ENCODE assay signal across 12 cellular contexts in genomic region chr3:124761935-124762334, GRCh38. TPM values are rescaled to one million over a fixed set of nuclear protein-coding genes. Genes with fewer than 3 reads are reported as not detected.
A peak's percentile ranks its signal among the peaks of the same experiment; 100 is the strongest.
DNase-seq lines count a peak whose midpoint lies in the region; ATAC-seq and TF ChIP-seq lines count a peak whose summit lies in the region.
"Had no signal": no experiment of that assay in that cellular context is flagged by ENCODE, and none has a peak within 500 bp of the region (broad histone marks: within the 10 kb centered on the region; RNA-seq: fewer than 3 reads in every experiment).

No MANE protein-coding gene starts in this region.

- no TSS peak for BruUV-seq in A673 (replicated peaks; lab: Mats Ljungman, UMichigan)

- POLR2A ChIA-PET in A673 (lab: Charles Lee; ENCODE audit: low non-redundant PET): no interaction called here

- no peak for TF ChIP-seq CTCF in A673 (conservative IDR thresholded peaks at IDR 0.05; ENCODE audit: low read depth, low read length)
- no peak for TF ChIP-seq CTCF in HFFc6 (IDR thresholded peaks at IDR 0.05)
- TF ChIP-seq CTCF in coronary artery (IDR thresholded peaks at IDR 0.05): no peak
- no peak for TF ChIP-seq CTCF in psoas muscle (IDR thresholded peaks at IDR 0.05)

- H3K9me3 ChIP-seq in A673 (ENCODE audit: low read depth, low read length, poor library complexity, severe bottlenecking): no peaks in the 10 kb centered on the region
- no peaks in the 10 kb centered on the region for H3K9me3 ChIP-seq in psoas muscle
- H3K9me3 ChIP-seq in T-helper 17 cell (ENCODE audit: control insufficient read depth, low read length, poor library complexity, severe bottlenecking): no peaks in the 10 kb centered on the region
- H3K9me3 ChIP-seq: ovary had no signal

- peaks cover 20% of the 10 kb centered on the region; the same call in 1 of the 2 replicates for H3K36me3 Mint-ChIP-seq in HFFc6 (ENCODE audit: low read depth)
- peaks cover 5% of the 10 kb centered on the region for H3K36me3 Mint-ChIP-seq in T-helper 17 cell (ENCODE audit: low read depth)

- H3K27me3 Mint-ChIP-seq in HFFc6 (ENCODE audit: insufficient read depth) (peaks cover 3% of the 10 kb centered on the region), T-helper 17 cell (peaks cover 31% of the 10 kb centered on the region)

- H3K4me3 Mint-ChIP-seq in HFFc6: no peak overlapping the region
- no peak overlapping the region for H3K4me3 Mint-ChIP-seq in T-helper 17 cell
- H3K4me3 Mint-ChIP-seq: activated naive CD8-positive, alpha-beta T cell treated with anti-CD3 and anti-CD28 coated beads, Interleukin-2, amount 50 U/mL, for 24 hours; stimulated activated naive CD8-positive, alpha-beta T cell treated with anti-CD3 and anti-CD28 coated beads, Interleukin-15, Interleukin-2, amounts not matched to agents 100 ng/mL and 50 ng/mL, for 24 hours had no signal

- H3K4me1 Mint-ChIP-seq in HFFc6 (ENCODE audit: low read depth) (peaks cover 30% of the 10 kb centered on the region), T-helper 17 cell (peaks cover 7% of the 10 kb centered on the region)

- H3K27me3 ChIP-seq in A673 (replicated peaks; ENCODE audit: insufficient read depth, low read depth, low read length, poor library complexity) (no peaks in the 10 kb centered on the region), psoas muscle (ENCODE audit: insufficient read depth in 3 of 3, low read length in 2 of 3) (no peaks in the 10 kb centered on the region)
- H3K27me3 ChIP-seq: cardiac muscle cell, ovary had no signal

- ATAC-seq in psoas muscle (no peak), T-helper 17 cell (no peak), GM18519 (IDR thresholded peaks at IDR 0.05; ENCODE audit: low FRiP score, unreplicated experiment) (no peak)

- peak overlapping the region; percentile 53; the same call in 1 of the 2 replicates for H3K27ac Mint-ChIP-seq in HFFc6
- no peak overlapping the region for H3K27ac Mint-ChIP-seq in T-helper 17 cell
- H3K27ac Mint-ChIP-seq: stimulated activated naive CD8-positive, alpha-beta T cell treated with anti-CD3 and anti-CD28 coated beads, Interleukin-15, Interleukin-2, amounts not matched to agents 100 ng/mL and 50 ng/mL, for 24 hours had no signal

- no peak for DNase-seq in A673 (ENCODE audit: low spot score)
- no peak for DNase-seq in HFFc6
- DNase-seq in coronary artery (ENCODE audit: low spot score): no peak
- no peak for DNase-seq in psoas muscle
- DNase-seq in T-helper 17 cell: no peak
- no peak for DNase-seq in A172 (ENCODE audit: low spot score)
- no peak for DNase-seq in NCI-H1105 treated with DMSO at 0.1 percent for 48 hours (lab: John Stamatoyannopoulos, UW)

- no peak overlapping the region for H3K4me3 ChIP-seq in A673 (ENCODE audit: low read depth, low read length, poor library complexity, severe bottlenecking)
- no peak overlapping the region for H3K4me3 ChIP-seq in coronary artery
- no peak overlapping the region for H3K4me3 ChIP-seq in psoas muscle
- H3K4me3 ChIP-seq: cardiac muscle cell, ovary had no signal

- peaks cover 25% of the 10 kb centered on the region for H3K36me3 ChIP-seq in A673 (ENCODE audit: insufficient read depth, low read length, poor library complexity, severe bottlenecking)
- peaks cover 0 to 43% of the 10 kb centered on the region in 2 donors for H3K36me3 ChIP-seq in psoas muscle (ENCODE audit: insufficient read depth in 1 of 2, low read depth in 1 of 2)
- H3K36me3 ChIP-seq: cardiac muscle cell, ovary had no signal

- intact Hi-C loops in A673 (cut with micrococcal nuclease; ENCODE audit: unreplicated experiment): loop anchor here (1.0 to 10.0 kb wide), 5 partner anchors 125 to 677 kb away; partner anchors contain the start of gene ITGB5
- intact Hi-C loops in psoas muscle (cut with DNase I): loop anchor here (1.0 to 2.0 kb wide), 2 partner anchors 139 to 225 kb away; no protein-coding TSS in a partner anchor

- H3K4me1 ChIP-seq in A673 (ENCODE audit: insufficient read depth, low read length, poor library complexity, severe bottlenecking) (peaks cover 12% of the 10 kb centered on the region), psoas muscle (peaks cover 8% of the 10 kb centered on the region)

- H3K27ac ChIP-seq in A673 (ENCODE audit: low read depth, low read length, poor library complexity, severe bottlenecking): peak overlapping the region; percentile 35
- H3K27ac ChIP-seq in coronary artery: peak overlapping the region; percentile 62 to 77
- peak overlapping the region; percentile 50 for H3K27ac ChIP-seq in psoas muscle
- H3K27ac ChIP-seq: cardiac muscle cell had no signal

- no peaks in the 10 kb centered on the region for H3K9me3 Mint-ChIP-seq in HFFc6
- H3K9me3 Mint-ChIP-seq: activated naive CD8-positive, alpha-beta T cell treated with anti-CD3 and anti-CD28 coated beads, Interleukin-2, amount 50 U/mL, for 24 hours; stimulated activated naive CD8-positive, alpha-beta T cell treated with anti-CD3 and anti-CD28 coated beads, Interleukin-15, Interleukin-2, amounts not matched to agents 100 ng/mL and 50 ng/mL, for 24 hours had no signal

- CTCF ChIA-PET in A673 (lab: Charles Lee): interaction anchor here (2.3 kb wide), 1 partner anchor 140 kb away, joined by 39 read pairs; no protein-coding TSS in a partner anchor

- WGBS in psoas muscle, 3 donors: 78 to 95% (median 81%) methylated on average over 1 of the region's 1 CpG

RNA-seq across cellular contexts. Expression of gene UMPS, which starts 31.7 kb away (rescaled TPM):
- 100 and 118 TPM in 2 replicates for total RNA-seq in A673 (2021)
- 10 to 100 TPM; 25.2 to 39.6 (median 28.4) TPM for total RNA-seq in HFFc6 (2021; fragmentation: NEBNext Ultra II Directional; extraction: Animal tissue kit (Norgen Biotek cat#: 25700))
- total RNA-seq in psoas muscle: 1 to 10 TPM; 4.2 to 9.2 (median 6.3) TPM
- polyA plus RNA-seq in psoas muscle: 1 to 10 TPM; 3.6 to 6.9 (median 6.6) TPM
- total RNA-seq in T-helper 17 cell: 10 to 100 TPM; 12.1 to 17.0 TPM
- total RNA-seq in A172 (2014; rRNA removed; shearing (Covaris generic)): 55.5 and 84.5 TPM in 2 replicates
